Comparison of ENCODE assay signal across 11 cellular contexts in genomic region chr4:6277935-6278800, GRCh38. TPM values are rescaled to one million over a fixed set of nuclear protein-coding genes. Genes with fewer than 3 reads are reported as not detected.
DNase-seq lines count a peak whose midpoint lies in the region; ATAC-seq and TF ChIP-seq lines count a peak whose summit lies in the region.
"Had no signal": no experiment of that assay in that cellular context is flagged by ENCODE, and none has a peak within 500 bp of the region (broad histone marks: within the 10 kb centered on the region; RNA-seq: fewer than 3 reads in every experiment).

No MANE protein-coding gene starts in this region.

- H3K9me3 ChIP-seq in Peyer's patch (no peaks in the 10 kb centered on the region), left lung (no peaks in the 10 kb centered on the region), body of pancreas (no peaks in the 10 kb centered on the region)

- DNase-seq in Peyer's patch (no peak), left lung (peak in 1 of 2 donors; percentile 68), body of pancreas (no peak), left lobe of liver (ENCODE audit: low spot score) (no peak)
- no peak for DNase-seq in stimulated activated effector memory CD8-positive, alpha-beta T cell treated with anti-CD3 and anti-CD28 coated beads, Interleukin-12 subunit alpha, Interleukin-12 subunit beta, amount 100 ng/mL, for 72 hours (ENCODE audit: low spot score in 2 of 2)
- DNase-seq: COR-L47, H9 had no signal

- peaks cover 17% of the 10 kb centered on the region for H3K4me1 Mint-ChIP-seq in stimulated activated effector memory CD8-positive, alpha-beta T cell treated with anti-CD3 and anti-CD28 coated beads, Interleukin-12 subunit alpha, Interleukin-12 subunit beta, amount 100 ng/mL, for 72 hours

- no peaks in the 10 kb centered on the region for H3K36me3 Mint-ChIP-seq in stimulated activated effector memory CD8-positive, alpha-beta T cell treated with anti-CD3 and anti-CD28 coated beads, Interleukin-12 subunit alpha, Interleukin-12 subunit beta, amount 100 ng/mL, for 72 hours

- H3K4me1 ChIP-seq in Peyer's patch (peaks cover 5 to 69% (median 12%) of the 10 kb centered on the region in 4 donors), left lung (peaks cover 27 to 58% of the 10 kb centered on the region in 2 donors), body of pancreas (peaks cover 30% of the 10 kb centered on the region)

- 81 to 83% methylated on average over 13 to 21 of the region's 21 CpGs for WGBS in body of pancreas, 2 donors

- H3K27me3 ChIP-seq in Peyer's patch (no peaks in the 10 kb centered on the region), left lung (no peaks in the 10 kb centered on the region), body of pancreas (no peaks in the 10 kb centered on the region)

- peak overlapping the region; percentile 45 for H3K27ac Mint-ChIP-seq in stimulated activated effector memory CD8-positive, alpha-beta T cell treated with anti-CD3 and anti-CD28 coated beads, Interleukin-12 subunit alpha, Interleukin-12 subunit beta, amount 100 ng/mL, for 72 hours

- no peaks in the 10 kb centered on the region for H3K9me3 Mint-ChIP-seq in stimulated activated effector memory CD8-positive, alpha-beta T cell treated with anti-CD3 and anti-CD28 coated beads, Interleukin-12 subunit alpha, Interleukin-12 subunit beta, amount 100 ng/mL, for 72 hours
- H3K9me3 Mint-ChIP-seq: H9 had no signal

- peak overlapping the region; percentile 3 to 67 (median 58) for H3K27ac ChIP-seq in Peyer's patch
- H3K27ac ChIP-seq in left lung, result peak overlapping the region; percentile 26 to 57
- no peak overlapping the region for H3K27ac ChIP-seq in body of pancreas

- intact Hi-C loops in left lung (cut with DNase I) (no loop called here), body of pancreas (cut with DNase I) (no loop called here)

- ATAC-seq in GM19395 (IDR thresholded peaks at IDR 0.05; ENCODE audit: unreplicated experiment), result peak; percentile 2
- no peak for ATAC-seq in left lung
- ATAC-seq in stimulated activated effector memory CD8-positive, alpha-beta T cell treated with anti-CD3 and anti-CD28 coated beads, Interleukin-12 subunit alpha, Interleukin-12 subunit beta, amount 100 ng/mL, for 72 hours, result peak; percentile 19
- ATAC-seq in body of pancreas, result no peak
- no peak for ATAC-seq in left lobe of liver
- ATAC-seq in HG03196 (IDR thresholded peaks at IDR 0.05; ENCODE audit: unreplicated experiment), result no peak
- ATAC-seq in GM21723 (IDR thresholded peaks at IDR 0.05; ENCODE audit: unreplicated experiment), result no peak
- ATAC-seq: Panc1 had no signal

- no peak for TF ChIP-seq CTCF in Peyer's patch (IDR thresholded peaks at IDR 0.05)
- no peak for TF ChIP-seq CTCF in left lung (IDR thresholded peaks at IDR 0.05)
- no peak for TF ChIP-seq CTCF in body of pancreas (IDR thresholded peaks at IDR 0.05)

- H3K4me3 Mint-ChIP-seq in stimulated activated effector memory CD8-positive, alpha-beta T cell treated with anti-CD3 and anti-CD28 coated beads, Interleukin-12 subunit alpha, Interleukin-12 subunit beta, amount 100 ng/mL, for 72 hours, result peak overlapping the region; percentile 27
- H3K4me3 Mint-ChIP-seq: H9 had no signal

- H3K4me3 ChIP-seq in Peyer's patch (peak overlapping the region in 1 of 4 donors; percentile 8), left lung (no peak overlapping the region), body of pancreas (no peak overlapping the region)

- H3K36me3 ChIP-seq in Peyer's patch (no peaks in the 10 kb centered on the region), left lung (peaks cover 0 to 12% of the 10 kb centered on the region in 2 donors), body of pancreas (replicated peaks in 1 of 2; ENCODE audit: insufficient read depth in 1 of 2, low read depth in 2 of 2) (no peaks in the 10 kb centered on the region)

- TF ChIP-seq POLR2A in Peyer's patch (IDR thresholded peaks at IDR 0.05), result no peak
- TF ChIP-seq POLR2A in body of pancreas (IDR thresholded peaks at IDR 0.05), result no peak

RNA-seq across cellular contexts. Expression of gene WFS1, which starts 8.5 kb away (rescaled TPM):
- total RNA-seq in Peyer's patch (10 to 100 TPM in 3 of 4 donors, 1 to 10 TPM in 1; 10.0 to 39.6 (median 30.0) TPM), left lung (100 to 1,000 TPM in 1 of 2 donors, 10 to 100 TPM in 1; 40.1 to 103 TPM), body of pancreas (10 to 100 TPM; 18.4 to 31.6 TPM), left lobe of liver (14.3 TPM)

Comparison
In these comparisons a context has a peak if more than half of its experiments do, and no peak if none do; other contexts are left out.
1. ATAC-seq: peak in GM19395 (single experiment) and stimulated activated effector memory CD8-positive, alpha-beta T cell treated with anti-CD3 and anti-CD28 coated beads, Interleukin-12 subunit alpha, Interleukin-12 subunit beta, amount 100 ng/mL, for 72 hours (single experiment); none in left lung (single experiment), body of pancreas (single experiment), left lobe of liver (single experiment), HG03196 (single experiment) and GM21723 (single experiment).
2. H3K27ac ChIP-seq: peak in Peyer's patch (4 of 4) and left lung (2 of 2); none in body of pancreas (0 of 4).